ENCODE assay signal across 24 cellular contexts in the genomic region with DNA sequence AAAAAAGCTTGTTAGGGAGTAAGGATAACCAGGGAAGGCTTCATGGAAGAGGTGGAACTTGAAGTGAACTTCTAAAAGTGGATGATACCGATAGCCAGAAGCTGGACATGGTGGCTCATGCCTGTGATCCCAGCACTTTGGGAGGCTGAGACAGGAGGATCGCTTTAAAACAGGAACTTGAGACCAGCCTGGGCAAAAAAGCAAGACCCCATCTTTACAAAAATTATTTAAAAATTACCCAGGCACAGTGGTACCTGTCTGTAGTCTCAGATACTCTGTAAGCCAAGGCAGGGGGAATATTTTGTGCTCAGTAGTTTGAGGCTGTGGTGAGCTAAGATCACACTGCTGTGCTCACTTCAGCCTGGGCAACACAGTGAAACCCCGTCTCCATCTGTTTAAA.
"Had no signal": no experiment of that assay in that cellular context is flagged by ENCODE, and none has a peak within 500 bp of the region (broad histone marks: within the 10 kb centered on the region; RNA-seq: fewer than 3 reads in every experiment).

No MANE protein-coding gene starts in this region.

- ATAC-seq: foreskin keratinocyte; gastroesophageal sphincter; heart left ventricle; left lobe of liver; psoas muscle; right cardiac atrium; stimulated activated effector memory CD8-positive, alpha-beta T cell treated with anti-CD3 and anti-CD28 coated beads, Interleukin-12 subunit alpha, Interleukin-12 subunit beta, amount 100 ng/mL, for 72 hours had no signal

- H3K4me1 Mint-ChIP-seq: nephron progenitor cell had no signal

- H3K27me3 Mint-ChIP-seq: dendritic cell treated with granulocyte-macrophage colony-stimulating factor and Interleukin-4, amounts not matched to agents 40 ng/mL and 50 ng/mL, for 4 days; memory B cell had no signal

- H3K27ac Mint-ChIP-seq: dendritic cell treated with granulocyte-macrophage colony-stimulating factor and Interleukin-4, amounts not matched to agents 40 ng/mL and 50 ng/mL, for 4 days; nephron progenitor cell; stimulated activated effector memory CD8-positive, alpha-beta T cell treated with anti-CD3 and anti-CD28 coated beads, Interleukin-12 subunit alpha, Interleukin-12 subunit beta, amount 100 ng/mL, for 72 hours had no signal

- H3K9me3 Mint-ChIP-seq: dendritic cell treated with granulocyte-macrophage colony-stimulating factor and Interleukin-4, amounts not matched to agents 40 ng/mL and 50 ng/mL, for 4 days; memory B cell; nephron progenitor cell; stimulated activated effector memory CD8-positive, alpha-beta T cell treated with anti-CD3 and anti-CD28 coated beads, Interleukin-12 subunit alpha, Interleukin-12 subunit beta, amount 100 ng/mL, for 72 hours had no signal

- H3K27ac ChIP-seq: esophagus muscularis mucosa, foreskin keratinocyte, gastroesophageal sphincter, heart left ventricle, hepatocyte, psoas muscle, sigmoid colon, stomach, thyroid gland, vagina had no signal

- H3K9me3 ChIP-seq: esophagus muscularis mucosa, gastroesophageal sphincter, heart left ventricle, psoas muscle, sigmoid colon, stomach, thyroid gland, vagina had no signal

- DNase-seq: effector CD8-positive, alpha-beta T cell; heart left ventricle; kidney; nephron progenitor cell; nucleus accumbens; psoas muscle; right cardiac atrium; sigmoid colon; stimulated activated CD4-positive, alpha-beta T cell treated with anti-CD3 and anti-CD28 coated beads, Interleukin-2, amount 100 ng/mL, for 24 hours; stimulated activated CD4-positive, alpha-beta T cell treated with anti-CD3 and anti-CD28 coated beads, Interleukin-4, amount 100 ng/mL, for 24 hours; stimulated activated naive CD4-positive, alpha-beta T cell treated with Interleukin-2 at 50 U/mL for 16 hours; stomach; thyroid gland; trophoblast cell had no signal

- H3K27me3 ChIP-seq: esophagus muscularis mucosa, foreskin keratinocyte, gastroesophageal sphincter, heart left ventricle, hepatocyte, sigmoid colon, stomach, thyroid gland, vagina had no signal

- H3K4me1 ChIP-seq: esophagus muscularis mucosa, gastroesophageal sphincter, psoas muscle, vagina had no signal

- H3K4me3 ChIP-seq: esophagus muscularis mucosa, gastroesophageal sphincter, heart left ventricle, hepatocyte, lung, psoas muscle, sigmoid colon, stomach, thyroid gland, vagina had no signal

- H3K4me3 Mint-ChIP-seq: dendritic cell treated with granulocyte-macrophage colony-stimulating factor and Interleukin-4, amounts not matched to agents 40 ng/mL and 50 ng/mL, for 4 days; memory B cell; nephron progenitor cell; stimulated activated effector memory CD8-positive, alpha-beta T cell treated with anti-CD3 and anti-CD28 coated beads, Interleukin-12 subunit alpha, Interleukin-12 subunit beta, amount 100 ng/mL, for 72 hours had no signal
